9 cellular contexts compared by ENCODE assay signal in genomic region chr7:129951076-129952011, GRCh38. TPM values are rescaled to one million over a fixed set of nuclear protein-coding genes. Genes with fewer than 3 reads are reported as not detected.
A peak's percentile ranks its signal among the peaks of the same experiment; 100 is the strongest.
DNase-seq lines count a peak whose midpoint lies in the region; ATAC-seq and TF ChIP-seq lines count a peak whose summit lies in the region.
"Had no signal": no experiment of that assay in that cellular context is flagged by ENCODE, and none has a peak within 500 bp of the region (broad histone marks: within the 10 kb centered on the region; RNA-seq: fewer than 3 reads in every experiment).

No MANE protein-coding gene starts in this region.

- DNase-seq in AG04449 (ENCODE audit: low read depth, low spot score), result no peak
- peak; percentile 42 for DNase-seq in GM23248
- no peak for DNase-seq in left ventricle myocardium superior
- DNase-seq in gastrocnemius medialis, result peak in 1 of 2 donors; percentile 15
- DNase-seq in effector memory CD8-positive, alpha-beta T cell, result no peak
- DNase-seq in activated gamma-delta T cell treated with Interleukin-2 at 50 U/mL for 16 hours, result no peak

- H3K4me1 ChIP-seq in GM23248 (ENCODE audit: insufficient read depth) (peaks cover 44% of the 10 kb centered on the region), gastrocnemius medialis (peaks cover 31 to 39% of the 10 kb centered on the region in 2 donors)

- TF ChIP-seq CTCF in AG04449 (IDR thresholded peaks at IDR 0.05; ENCODE audit: insufficient read depth, low read length, missing control alignments), result no peak
- TF ChIP-seq CTCF in WI38 (IDR thresholded peaks at IDR 0.05; ENCODE audit: low read depth, low read length), result no peak
- peak in 1 of 5 experiments; percentile 20 for TF ChIP-seq CTCF in gastrocnemius medialis (IDR thresholded peaks at IDR 0.05 in 4 of 5, conservative IDR thresholded peaks at IDR 0.05 in 1 of 5)

- WGBS in GM23248 (ENCODE audit: low coverage in 1 of 2, low lambda C conversion rate in 2 of 2, missing lambda C conversion rate in 2 of 2), 2 experiments, result 1% methylated on average over 7 of the region's 7 CpGs

- no peaks in the 10 kb centered on the region for H3K36me3 ChIP-seq in GM23248 (ENCODE audit: low read depth)
- H3K36me3 ChIP-seq in gastrocnemius medialis, result no peaks in the 10 kb centered on the region

- peak overlapping the region; percentile 94 for H3K4me2 ChIP-seq in GM23248 (ENCODE audit: unreplicated experiment)

- intact Hi-C loops in left ventricle myocardium superior (cut with micrococcal nuclease), result no loop called here
- intact Hi-C loops in gastrocnemius medialis (cut with DNase I; ENCODE audit: low total_unique reads), result loop anchor here (2.0 to 5.0 kb wide), 2 partner anchors 121 to 209 kb away; no protein-coding TSS in a partner anchor

- H3K9me3 Mint-ChIP-seq in effector memory CD8-positive, alpha-beta T cell, result no peaks in the 10 kb centered on the region

- H3K9me3 ChIP-seq in GM23248 (ENCODE audit: low read depth), result no peaks in the 10 kb centered on the region
- no peaks in the 10 kb centered on the region for H3K9me3 ChIP-seq in gastrocnemius medialis

- no peaks in the 10 kb centered on the region for H3K27me3 Mint-ChIP-seq in effector memory CD8-positive, alpha-beta T cell

- CTCF ChIA-PET in AG04449 (lab: Yijun Ruan, JAX), result interaction anchor here (0.9 to 6.0 kb wide), 6 partner anchors 25 to 126 kb away, joined by 3 to 34 read pairs (median 4); no protein-coding TSS in a partner anchor

- peak overlapping the region; percentile 91 for H3K4me3 ChIP-seq in AG04449 (ENCODE audit: low read depth, low read length)
- H3K4me3 ChIP-seq in GM23248, result peak overlapping the region; percentile 93
- peak overlapping the region; percentile 97 for H3K4me3 ChIP-seq in WI38 (ENCODE audit: low read depth, low read length)
- peak overlapping the region; percentile 81 to 97 (median 86) for H3K4me3 ChIP-seq in gastrocnemius medialis

- peaks cover 12% of the 10 kb centered on the region for H3K36me3 Mint-ChIP-seq in effector memory CD8-positive, alpha-beta T cell (ENCODE audit: insufficient read depth)

- H3K4me1 Mint-ChIP-seq in effector memory CD8-positive, alpha-beta T cell (ENCODE audit: low read depth in 2 of 2), result peaks cover 9 to 22% of the 10 kb centered on the region in 2 donors

- peak in 1 of 2 donors; percentile 7 for TF ChIP-seq POLR2A in gastrocnemius medialis (IDR thresholded peaks at IDR 0.05)

- ATAC-seq in left ventricle myocardium superior, result peak; percentile 4
- no peak for ATAC-seq in gastrocnemius medialis
- no peak for ATAC-seq in effector memory CD8-positive, alpha-beta T cell (replicated peaks)
- ATAC-seq in GM21526 (IDR thresholded peaks at IDR 0.05; ENCODE audit: low FRiP score, unreplicated experiment), result no peak

- H3K27me3 ChIP-seq in GM23248 (replicated peaks; ENCODE audit: insufficient read depth), result no peaks in the 10 kb centered on the region
- H3K27me3 ChIP-seq in gastrocnemius medialis, result no peaks in the 10 kb centered on the region

- peaks cover 53% of the 10 kb centered on the region for H3F3A ChIP-seq in GM23248 (ENCODE audit: insufficient read depth)

- POLR2A ChIA-PET in AG04449 (lab: Yijun Ruan, JAX), result interaction anchor here (1.2 to 1.8 kb wide), 2 partner anchors 57 to 127 kb away, joined by 3 to 5 read pairs; no protein-coding TSS in a partner anchor

- H3K27ac Mint-ChIP-seq in effector memory CD8-positive, alpha-beta T cell, result no peak overlapping the region

- H3K9ac ChIP-seq in GM23248, result peak overlapping the region; percentile 90

- peak overlapping the region; percentile 93 for H3K27ac ChIP-seq in GM23248
- H3K27ac ChIP-seq in gastrocnemius medialis, result peak overlapping the region; percentile 92 to 99 (median 99)

- H3K79me2 ChIP-seq in GM23248 (ENCODE audit: insufficient read depth), result peaks cover 56% of the 10 kb centered on the region

- in situ Hi-C loops in GM23248 (cut with MboI) (no loop called here), gastrocnemius medialis (cut with MboI; ENCODE audit: low sequenced_read_pairs in 4 of 4) (no loop called here)

- no peaks in the 10 kb centered on the region for H3K9me2 ChIP-seq in GM23248 (ENCODE audit: insufficient read depth)

- H3K4me3 Mint-ChIP-seq in effector memory CD8-positive, alpha-beta T cell, result no peak overlapping the region
- H3K4me3 Mint-ChIP-seq: naive thymus-derived CD8-positive, alpha-beta T cell had no signal

- H2AFZ ChIP-seq in GM23248, result peak overlapping the region; percentile 74

- H4K20me1 ChIP-seq in GM23248 (ENCODE audit: insufficient read depth), result no peaks in the 10 kb centered on the region; the same call in 1 of the 2 replicates

RNA-seq across cellular contexts. Expression of gene UBE2H, which starts 1.4 kb away (rescaled TPM):
- total RNA-seq in GM23248 (2014; rRNA removed; shearing (Covaris generic)), result 37.9 and 44.4 TPM in 2 replicates
- 40.7 and 42.9 TPM in 2 replicates for polyA plus RNA-seq in GM23248 (2016; fragmentation: Nextera tagmentation; extraction: Ambion mirVana)
- total RNA-seq in left ventricle myocardium superior (121 TPM), gastrocnemius medialis (100 to 1,000 TPM in 2 of 4 donors, 10 to 100 TPM in 2; 82.7 to 162 (median 103) TPM)
